In genomic region chr22:47624277-47625012, GRCh38 we compare ENCODE assay signal across 22 cellular contexts.
"Had no signal": no experiment of that assay in that cellular context is flagged by ENCODE, and none has a peak within 500 bp of the region (broad histone marks: within the 10 kb centered on the region; RNA-seq: fewer than 3 reads in every experiment).

No MANE protein-coding gene starts in this region.

- ATAC-seq: activated CD4-positive, CD25-positive, alpha-beta regulatory T cell treated with anti-CD3 and anti-CD28 coated beads, Interleukin-2, amount 50 U/mL, for 24 hours; activated T-helper 17 cell treated with anti-CD3 and anti-CD28 coated beads, Interleukin-2, amount 50 U/mL, for 72 hours; natural killer cell treated with Interleukin-12 subunit alpha and Interleukin-12 subunit beta and Interleukin-15 and Interleukin-18, amount 100 ng/mL, for 72 hours; SK-N-SH treated with all-trans-retinoic acid at 6 μM for 48 hours; T-cell had no signal

- H3K36me3 Mint-ChIP-seq: activated naive CD8-positive, alpha-beta T cell treated with anti-CD3 and anti-CD28 coated beads for 36 hours; natural killer cell treated with Interleukin-12 subunit alpha and Interleukin-12 subunit beta and Interleukin-15 and Interleukin-18, amount 100 ng/mL, for 72 hours; T-cell had no signal

- H3K27ac Mint-ChIP-seq: activated CD4-positive, alpha-beta memory T cell treated with anti-CD3 and anti-CD28 coated beads, Interleukin-2, amount 10 ng/mL, durations not matched to agents 7 days and 5 days; activated CD4-positive, alpha-beta T cell treated with anti-CD3 and anti-CD28 coated beads, Interleukin-2, amount 10 ng/mL, durations not matched to agents 24 days and 14 days; activated naive CD8-positive, alpha-beta T cell treated with anti-CD3 and anti-CD28 coated beads for 36 hours; activated T-cell treated with anti-CD3 and anti-CD28 coated beads, Interleukin-2, amount 50 U/mL, for 24 hours; activated T-helper 17 cell treated with anti-CD3 and anti-CD28 coated beads, Interleukin-2, amount 50 U/mL, for 72 hours; natural killer cell treated with Interleukin-12 subunit alpha and Interleukin-12 subunit beta and Interleukin-15 and Interleukin-18, amount 100 ng/mL, for 72 hours; T-cell; T-helper 2 cell treated with Interferon-gamma antibody and Interleukin-4, amounts not matched to agents 5 μg/mL and 100 μg/mL, for 36 hours had no signal

- H3K9me3 ChIP-seq: colonic mucosa, spleen, testis had no signal

- H3K4me3 Mint-ChIP-seq: activated CD4-positive, alpha-beta memory T cell treated with anti-CD3 and anti-CD28 coated beads, Interleukin-2, amount 10 ng/mL, durations not matched to agents 7 days and 5 days; activated CD4-positive, alpha-beta T cell treated with anti-CD3 and anti-CD28 coated beads, Interleukin-2, amount 10 ng/mL, durations not matched to agents 24 days and 14 days; activated naive CD8-positive, alpha-beta T cell treated with anti-CD3 and anti-CD28 coated beads for 36 hours; activated T-cell treated with anti-CD3 and anti-CD28 coated beads, Interleukin-2, amount 50 U/mL, for 24 hours; activated T-helper 17 cell treated with anti-CD3 and anti-CD28 coated beads, Interleukin-2, amount 50 U/mL, for 72 hours; central memory CD8-positive, alpha-beta T cell; natural killer cell treated with Interleukin-12 subunit alpha and Interleukin-12 subunit beta and Interleukin-15 and Interleukin-18, amount 100 ng/mL, for 72 hours; T-cell; T-helper 2 cell treated with Interferon-gamma antibody and Interleukin-4, amounts not matched to agents 5 μg/mL and 100 μg/mL, for 36 hours had no signal

- H3K4me1 Mint-ChIP-seq: activated CD4-positive, alpha-beta memory T cell treated with anti-CD3 and anti-CD28 coated beads, Interleukin-2, amount 10 ng/mL, durations not matched to agents 7 days and 5 days; activated CD4-positive, alpha-beta T cell treated with anti-CD3 and anti-CD28 coated beads, Interleukin-2, amount 10 ng/mL, durations not matched to agents 24 days and 14 days; activated naive CD8-positive, alpha-beta T cell treated with anti-CD3 and anti-CD28 coated beads for 36 hours; activated T-helper 17 cell treated with anti-CD3 and anti-CD28 coated beads, Interleukin-2, amount 50 U/mL, for 72 hours; central memory CD8-positive, alpha-beta T cell; T-cell had no signal

- DNase-seq: activated CD4-positive, alpha-beta memory T cell treated with anti-CD3 and anti-CD28 coated beads, Interleukin-2, amount 10 ng/mL, durations not matched to agents 7 days and 5 days; activated CD4-positive, alpha-beta T cell treated with anti-CD3 and anti-CD28 coated beads, Interleukin-2, amount 10 ng/mL, durations not matched to agents 24 days and 14 days; activated naive CD4-positive, alpha-beta T cell treated with Interleukin-2 at 50 U/mL for 16 hours; activated naive CD8-positive, alpha-beta T cell treated with anti-CD3 and anti-CD28 coated beads for 36 hours; activated T-cell treated with anti-CD3 and anti-CD28 coated beads, Interleukin-2, amount 50 U/mL, for 24 hours; foreskin fibroblast; nucleus accumbens; stimulated activated CD4-positive, alpha-beta T cell treated with anti-CD3 and anti-CD28 coated beads, Interleukin-4, amount 100 ng/mL, for 1 hour; stimulated activated naive CD4-positive, alpha-beta T cell; T-cell; testis; trophoblast cell had no signal

- H3K27me3 Mint-ChIP-seq: activated CD4-positive, alpha-beta memory T cell treated with anti-CD3 and anti-CD28 coated beads, Interleukin-2, amount 10 ng/mL, durations not matched to agents 7 days and 5 days; activated CD4-positive, alpha-beta T cell treated with anti-CD3 and anti-CD28 coated beads, Interleukin-2, amount 10 ng/mL, durations not matched to agents 24 days and 14 days had no signal

- H3K36me3 ChIP-seq: colonic mucosa, spleen had no signal

- H3K4me3 ChIP-seq: colonic mucosa, spleen, testis had no signal

- H3K9me3 Mint-ChIP-seq: activated CD4-positive, alpha-beta T cell treated with anti-CD3 and anti-CD28 coated beads, Interleukin-2, amount 10 ng/mL, durations not matched to agents 24 days and 14 days; activated naive CD8-positive, alpha-beta T cell treated with anti-CD3 and anti-CD28 coated beads for 36 hours; activated T-cell treated with anti-CD3 and anti-CD28 coated beads, Interleukin-2, amount 50 U/mL, for 24 hours; activated T-helper 17 cell treated with anti-CD3 and anti-CD28 coated beads, Interleukin-2, amount 50 U/mL, for 72 hours; central memory CD8-positive, alpha-beta T cell; natural killer cell treated with Interleukin-12 subunit alpha and Interleukin-12 subunit beta and Interleukin-15 and Interleukin-18, amount 100 ng/mL, for 72 hours; T-cell; T-helper 2 cell treated with Interferon-gamma antibody and Interleukin-4, amounts not matched to agents 5 μg/mL and 100 μg/mL, for 36 hours had no signal

- H3K27me3 ChIP-seq: colonic mucosa, testis had no signal

- H3K27ac ChIP-seq: colonic mucosa, epithelial cell of prostate, spleen, testis, VCaP had no signal

- H3K4me1 ChIP-seq: colonic mucosa, spleen, testis had no signal
